20 cellular contexts compared by ENCODE assay signal in genomic region chr2:115163572-115163971, GRCh38.
DNase-seq lines count a peak whose midpoint lies in the region; ATAC-seq and TF ChIP-seq lines count a peak whose summit lies in the region.
"Had no signal": no experiment of that assay in that cellular context is flagged by ENCODE, and none has a peak within 500 bp of the region (broad histone marks: within the 10 kb centered on the region; RNA-seq: fewer than 3 reads in every experiment).

No MANE protein-coding gene starts in this region.

- ATAC-seq in GM19452 (IDR thresholded peaks at IDR 0.05; ENCODE audit: unreplicated experiment) (no peak), T-helper 17 cell (no peak)
- ATAC-seq: activated CD4-positive, CD25-positive, alpha-beta regulatory T cell treated with anti-CD3 and anti-CD28 coated beads, Interleukin-2, amount 50 U/mL, for 24 hours; left cardiac atrium; stimulated activated memory B cell treated with anti-CD40 and anti-IgM and Interleukin-4, amounts not matched to agents 10 μg/mL and 1 μg/mL and 100 μg/mL, for 72 hours had no signal

- no peak overlapping the region for H3K27ac Mint-ChIP-seq in nephron
- H3K27ac Mint-ChIP-seq in T-helper 17 cell, result no peak overlapping the region
- H3K27ac Mint-ChIP-seq: activated T-helper 2 cell treated with anti-CD3 and anti-CD28 coated beads, Interferon-gamma antibody, Interleukin-2, Interleukin-4, amounts not matched to agents 10 μg/mL and 5 μg/mL and 100 μg/mL, durations not matched to agents 14 hours and 24 hours and 36 hours; stimulated activated memory B cell treated with anti-CD40 and anti-IgM and Interleukin-4, amounts not matched to agents 10 μg/mL and 1 μg/mL and 100 μg/mL, for 72 hours; T-helper 2 cell treated with Interferon-gamma antibody and Interleukin-4, amounts not matched to agents 5 μg/mL and 100 μg/mL, for 36 hours had no signal

- DNase-seq in DMS53 treated with DMSO at 0.1 percent for 48 hours (lab: John Stamatoyannopoulos, UW; ENCODE audit: unreplicated experiment), result peak; percentile 58
- DNase-seq in WERI-Rb-1, result peak; percentile 66
- no peak for DNase-seq in medulla oblongata (ENCODE audit: extremely low spot score)
- DNase-seq in T-helper 17 cell, result no peak
- DNase-seq: BE2C, DMS79 treated with DMSO at 0.1 percent for 48 hours, KG1, left cardiac atrium, NCI-H187, SIG-M5, spleen, transverse colon had no signal

- peak overlapping the region; percentile 90 for H3K27ac ChIP-seq in WERI-Rb-1
- H3K27ac ChIP-seq: adrenal gland, spleen, transverse colon had no signal

- H3K27me3 Mint-ChIP-seq in nephron (ENCODE audit: low read depth), result peaks cover 36% of the 10 kb centered on the region
- H3K27me3 Mint-ChIP-seq in T-helper 17 cell, result peaks cover 21% of the 10 kb centered on the region

- peak overlapping the region; percentile 60 for H3K4me3 ChIP-seq in WERI-Rb-1 (ENCODE audit: low read depth, low read length)
- H3K4me3 ChIP-seq: spleen had no signal

- no peaks in the 10 kb centered on the region for H3K36me3 Mint-ChIP-seq in nephron (ENCODE audit: low read depth)
- peaks cover 3% of the 10 kb centered on the region for H3K36me3 Mint-ChIP-seq in T-helper 17 cell (ENCODE audit: low read depth)
- H3K36me3 Mint-ChIP-seq: stimulated activated memory B cell treated with anti-CD40 and anti-IgM and Interleukin-4, amounts not matched to agents 10 μg/mL and 1 μg/mL and 100 μg/mL, for 72 hours had no signal

- TF ChIP-seq CTCF in LNCAP (IDR thresholded peaks at IDR 0.05), result peak; percentile 22; the same call in 1 of the 2 replicates
- TF ChIP-seq CTCF in WERI-Rb-1 (IDR thresholded peaks at IDR 0.05; ENCODE audit: low read depth, low read length), result peak; percentile 30; the same call in 1 of the 2 replicates
- no peak for TF ChIP-seq CTCF in nephron (IDR thresholded peaks at IDR 0.05; ENCODE audit: unreplicated experiment in 3 of 3)

- no peaks in the 10 kb centered on the region for H3K9me3 ChIP-seq in WERI-Rb-1 (ENCODE audit: severe bottlenecking)
- H3K9me3 ChIP-seq in T-helper 17 cell (ENCODE audit: control insufficient read depth, low read length, poor library complexity, severe bottlenecking), result no peaks in the 10 kb centered on the region
- H3K9me3 ChIP-seq: adrenal gland, BE2C, transverse colon had no signal

- no peaks in the 10 kb centered on the region for H3K27me3 ChIP-seq in WERI-Rb-1 (ENCODE audit: insufficient read depth, low read depth, severe bottlenecking)
- H3K27me3 ChIP-seq: adrenal gland had no signal

- H3K4me3 Mint-ChIP-seq in nephron (peak overlapping the region; percentile 84 to 87 (median 84)), T-helper 17 cell (no peak overlapping the region)
- H3K4me3 Mint-ChIP-seq: stimulated activated memory B cell treated with anti-CD40 and anti-IgM and Interleukin-4, amounts not matched to agents 10 μg/mL and 1 μg/mL and 100 μg/mL, for 72 hours; T-helper 2 cell treated with Interferon-gamma antibody and Interleukin-4, amounts not matched to agents 5 μg/mL and 100 μg/mL, for 36 hours had no signal

- H3K4me1 Mint-ChIP-seq in nephron (peaks cover 20% of the 10 kb centered on the region), T-helper 17 cell (no peaks in the 10 kb centered on the region)
- H3K4me1 Mint-ChIP-seq: stimulated activated memory B cell treated with anti-CD40 and anti-IgM and Interleukin-4, amounts not matched to agents 10 μg/mL and 1 μg/mL and 100 μg/mL, for 72 hours had no signal

- no peaks in the 10 kb centered on the region for H3K9me3 Mint-ChIP-seq in nephron
- H3K9me3 Mint-ChIP-seq: activated T-helper 2 cell treated with anti-CD3 and anti-CD28 coated beads, Interferon-gamma antibody, Interleukin-2, Interleukin-4, amounts not matched to agents 10 μg/mL and 5 μg/mL and 100 μg/mL, durations not matched to agents 14 hours and 24 hours and 36 hours; T-helper 2 cell treated with Interferon-gamma antibody and Interleukin-4, amounts not matched to agents 5 μg/mL and 100 μg/mL, for 36 hours had no signal

- H3K36me3 ChIP-seq in WERI-Rb-1, result peaks cover 43% of the 10 kb centered on the region
- H3K36me3 ChIP-seq: adrenal gland, BE2C, spleen, transverse colon had no signal

Comparison
In these comparisons a context has a peak if more than half of its experiments do, and no peak if none do; other contexts are left out.
1. DNase-seq: peak in DMS53 treated with DMSO at 0.1 percent for 48 hours (single experiment) and WERI-Rb-1 (single experiment); none in medulla oblongata (single experiment) and T-helper 17 cell (0 of 3).
2. CTCF ChIP-seq: peak in LNCAP (single experiment) and WERI-Rb-1 (single experiment); none in nephron (0 of 3).